ENCODE assay signal across 22 cellular contexts in the genomic region with DNA sequence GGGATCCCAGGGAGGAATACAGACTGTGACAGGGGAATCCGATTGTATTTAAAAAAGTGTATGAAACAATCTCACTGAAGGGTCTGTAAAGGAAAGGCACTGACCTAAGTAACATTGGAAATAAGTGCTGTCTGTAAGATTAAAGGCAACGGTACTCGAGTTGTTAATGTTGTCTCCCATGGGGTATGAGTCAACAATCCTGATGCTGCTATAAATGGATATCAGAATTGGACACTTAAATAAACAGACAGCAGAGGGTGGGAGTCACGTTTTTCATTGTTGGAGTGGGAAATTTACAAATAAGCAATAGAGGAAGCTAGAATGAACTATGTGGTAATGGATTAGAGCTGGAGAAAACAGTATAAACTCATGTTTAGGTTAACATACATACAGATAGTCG.
DNase-seq lines count a peak whose midpoint lies in the region; ATAC-seq lines count a peak whose summit lies in the region.
"Had no signal": no experiment of that assay in that cellular context is flagged by ENCODE, and none has a peak within 500 bp of the region (broad histone marks: within the 10 kb centered on the region; RNA-seq: fewer than 3 reads in every experiment).

No MANE protein-coding gene starts in this region.

- DNase-seq in COLO829 (ENCODE audit: low spot score) (peak; percentile 30), NCI-H1436 treated with DMSO at 0.1 percent for 48 hours (lab: John Stamatoyannopoulos, UW) (peak; percentile 10), NCI-H748 treated with DMSO at 0.1 percent for 48 hours (lab: John Stamatoyannopoulos, UW) (peak; percentile 32), foreskin melanocyte (peak; percentile 10), NCI-H2029 (lab: John Stamatoyannopoulos, UW) (no peak), HuH-7.5 (ENCODE audit: low spot score) (no peak)
- DNase-seq: AML-193; C1 segment of cervical spinal cord; Calu3; CD8-positive, alpha-beta T cell; EL; GF-D8; MM.1S; NCI-H1048; NCI-H2081; NCI-H510A treated with DMSO at 0.1 percent for 48 hours; OCI-M1; SJCRH30; T-helper 1 cell had no signal

- ATAC-seq in HG03565 (IDR thresholded peaks at IDR 0.05; ENCODE audit: unreplicated experiment) (no peak), GM21528 (IDR thresholded peaks at IDR 0.05; ENCODE audit: low FRiP score, unreplicated experiment) (no peak)
- ATAC-seq: CD8-positive, alpha-beta T cell; K562 had no signal

Comparison
In these comparisons a context has a peak if more than half of its experiments do, and no peak if none do; other contexts are left out.
1. DNase-seq: peak in COLO829 (single experiment), NCI-H1436 treated with DMSO at 0.1 percent for 48 hours (single experiment), NCI-H748 treated with DMSO at 0.1 percent for 48 hours (single experiment) and foreskin melanocyte (single experiment); none in NCI-H2029 (single experiment) and HuH-7.5 (single experiment).